ENCODE assay signal across 1 cellular context in genomic region chr3:132034486-132035464, GRCh38.
TF ChIP-seq lines count a peak whose summit lies in the region.

Gene CPNE4 (minus strand): TSS chr3:132035014.

TF ChIP-seq in GM12878, 131 proteins besides CTCF, POLR2A, EP300 and RAD21 (continued from another document):
- peak; percentile 40; the same call in 1 of the 2 replicates for TF ChIP-seq RB1 (IDR thresholded peaks at IDR 0.05; ENCODE audit: borderline replicate concordance)
